8 cellular contexts compared by ENCODE assay signal in the genomic region with DNA sequence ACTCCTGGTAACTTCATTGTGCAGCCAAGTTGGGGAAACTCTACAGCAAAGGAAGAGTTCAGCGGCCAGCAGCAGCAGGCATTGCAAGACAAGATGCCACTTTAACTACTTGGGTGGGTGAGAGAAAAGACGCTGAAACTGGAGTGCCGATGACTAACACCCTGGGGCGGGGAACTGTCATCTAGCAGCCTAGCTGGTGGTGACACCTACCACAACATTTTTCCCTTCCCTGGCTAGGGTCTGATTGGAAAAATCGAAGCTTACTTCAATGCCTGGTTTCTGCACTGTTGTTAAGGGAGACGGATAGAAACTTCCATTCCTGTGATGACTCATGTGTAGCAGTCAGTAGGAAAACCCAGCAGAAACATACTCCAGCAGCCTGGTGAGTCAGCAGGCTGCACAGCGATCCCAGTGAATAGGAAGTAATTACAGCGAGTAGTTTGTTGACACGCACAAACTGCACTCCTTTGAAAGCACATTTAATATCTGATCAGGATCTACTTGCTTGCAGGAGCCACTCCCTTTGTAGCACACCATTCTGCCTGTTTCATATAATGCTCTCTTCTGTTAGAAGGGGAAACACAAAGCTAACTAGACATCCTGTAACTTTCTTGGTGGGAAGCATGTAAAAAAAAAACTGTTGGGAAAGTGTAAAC.
DNase-seq lines count a peak whose midpoint lies in the region; ATAC-seq and TF ChIP-seq lines count a peak whose summit lies in the region.

No MANE protein-coding gene starts in this region.

- H3K9me3 ChIP-seq in liver (ENCODE audit: control insufficient read depth in 4 of 4, low read length in 3 of 4): no peaks in the 10 kb centered on the region

- no peaks in the 10 kb centered on the region for H3K27me3 ChIP-seq in dorsolateral prefrontal cortex
- H3K27me3 ChIP-seq in liver (ENCODE audit: control insufficient read depth in 4 of 4, insufficient read depth in 4 of 4, low read length in 3 of 4): no peaks in the 10 kb centered on the region

- peak overlapping the region; percentile 58 to 99 (median 96) for H3K27ac ChIP-seq in dorsolateral prefrontal cortex
- H3K27ac ChIP-seq in liver (ENCODE audit: low read depth in 1 of 2, low read length in 2 of 2): peak overlapping the region; percentile 64 to 66

- 2% methylated on average over 9 of the region's 9 CpGs for WGBS in liver

- H3K4me1 ChIP-seq in liver (ENCODE audit: control insufficient read depth in 4 of 4, insufficient read depth in 4 of 4, low read length in 3 of 4): peaks cover 5 to 27% (median 23%) of the 10 kb centered on the region in 4 donors

- intact Hi-C loops in dorsolateral prefrontal cortex (cut with DNase I): loop anchor here (2.0 to 10.0 kb wide), 3 partner anchors 56 to 97 kb away; a partner anchor contains a TSS

- ATAC-seq in HG03342 (IDR thresholded peaks at IDR 0.05; ENCODE audit: unreplicated experiment) (peak; percentile 34), GM19395 (IDR thresholded peaks at IDR 0.05; ENCODE audit: unreplicated experiment) (no peak)

- no peaks in the 10 kb centered on the region for H3K36me3 ChIP-seq in liver (ENCODE audit: control insufficient read depth in 4 of 4, insufficient read depth in 3 of 4, low read depth in 1 of 4, low read length in 3 of 4)

- H3K4me3 ChIP-seq in dorsolateral prefrontal cortex (peak overlapping the region; percentile 73 to 100 (median 93)), liver (ENCODE audit: low read depth in 1 of 3, low read length in 3 of 3) (peak overlapping the region in 2 of 3 donors; percentile 92 to 96)

- peak; percentile 18 to 35 for TF ChIP-seq RAD21 in liver (IDR thresholded peaks at IDR 0.05)

- DNase-seq in EL (peak; percentile 95), NCI-H526 treated with DMSO at 0.1 percent for 48 hours (lab: John Stamatoyannopoulos, UW) (peak; percentile 23), dorsolateral prefrontal cortex (peak in 9 of 10 donors; percentile 49 to 85 (median 75))
- peak; percentile 75 to 82 for DNase-seq in activated CD4-positive, alpha-beta T cell treated with anti-CD3 and anti-CD28 coated beads, Interleukin-2, amount 50 U/mL, for 48 hours
- peak; percentile 74 to 79 for DNase-seq in stimulated activated CD4-positive, alpha-beta T cell treated with anti-CD3 and anti-CD28 coated beads, Interleukin-2, amount 100 ng/mL, for 24 hours

- TF ChIP-seq CTCF in dorsolateral prefrontal cortex (IDR thresholded peaks at IDR 0.05 in 54 of 56, conservative IDR thresholded peaks at IDR 0.05 in 2 of 56; ENCODE audit: low read depth in 1 of 56, partially characterized antibody in 56 of 56) (peak in 12 of 56 donors; percentile 8 to 40 (median 23)), liver (IDR thresholded peaks at IDR 0.05; ENCODE audit: low read depth, low read length, missing input control) (no peak)

- H3K9ac ChIP-seq in liver (ENCODE audit: low read depth in 1 of 2, low read length in 2 of 2): peak overlapping the region in 1 of 2 donors; percentile 92

TF ChIP-seq in liver, 16 proteins besides CTCF, POLR2A, EP300 and RAD21:
- no peak for TF ChIP-seq TAF1 (conservative IDR thresholded peaks at IDR 0.05)
- peak in 1 of 2 donors; percentile 28 for TF ChIP-seq EGR1 (IDR thresholded peaks at IDR 0.05; ENCODE audit: low read depth in 2 of 2)
- peak; percentile 46 for TF ChIP-seq FOXA2 (IDR thresholded peaks at IDR 0.05)
- TF ChIP-seq, protein P1, sequence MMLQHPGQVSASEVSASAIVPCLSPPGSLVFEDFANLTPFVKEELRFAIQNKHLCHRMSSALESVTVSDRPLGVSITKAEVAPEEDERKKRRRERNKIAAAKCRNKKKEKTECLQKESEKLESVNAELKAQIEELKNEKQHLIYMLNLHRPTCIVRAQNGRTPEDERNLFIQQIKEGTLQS (IDR thresholded peaks at IDR 0.05): peak; percentile 91
- TF ChIP-seq, protein P2, sequence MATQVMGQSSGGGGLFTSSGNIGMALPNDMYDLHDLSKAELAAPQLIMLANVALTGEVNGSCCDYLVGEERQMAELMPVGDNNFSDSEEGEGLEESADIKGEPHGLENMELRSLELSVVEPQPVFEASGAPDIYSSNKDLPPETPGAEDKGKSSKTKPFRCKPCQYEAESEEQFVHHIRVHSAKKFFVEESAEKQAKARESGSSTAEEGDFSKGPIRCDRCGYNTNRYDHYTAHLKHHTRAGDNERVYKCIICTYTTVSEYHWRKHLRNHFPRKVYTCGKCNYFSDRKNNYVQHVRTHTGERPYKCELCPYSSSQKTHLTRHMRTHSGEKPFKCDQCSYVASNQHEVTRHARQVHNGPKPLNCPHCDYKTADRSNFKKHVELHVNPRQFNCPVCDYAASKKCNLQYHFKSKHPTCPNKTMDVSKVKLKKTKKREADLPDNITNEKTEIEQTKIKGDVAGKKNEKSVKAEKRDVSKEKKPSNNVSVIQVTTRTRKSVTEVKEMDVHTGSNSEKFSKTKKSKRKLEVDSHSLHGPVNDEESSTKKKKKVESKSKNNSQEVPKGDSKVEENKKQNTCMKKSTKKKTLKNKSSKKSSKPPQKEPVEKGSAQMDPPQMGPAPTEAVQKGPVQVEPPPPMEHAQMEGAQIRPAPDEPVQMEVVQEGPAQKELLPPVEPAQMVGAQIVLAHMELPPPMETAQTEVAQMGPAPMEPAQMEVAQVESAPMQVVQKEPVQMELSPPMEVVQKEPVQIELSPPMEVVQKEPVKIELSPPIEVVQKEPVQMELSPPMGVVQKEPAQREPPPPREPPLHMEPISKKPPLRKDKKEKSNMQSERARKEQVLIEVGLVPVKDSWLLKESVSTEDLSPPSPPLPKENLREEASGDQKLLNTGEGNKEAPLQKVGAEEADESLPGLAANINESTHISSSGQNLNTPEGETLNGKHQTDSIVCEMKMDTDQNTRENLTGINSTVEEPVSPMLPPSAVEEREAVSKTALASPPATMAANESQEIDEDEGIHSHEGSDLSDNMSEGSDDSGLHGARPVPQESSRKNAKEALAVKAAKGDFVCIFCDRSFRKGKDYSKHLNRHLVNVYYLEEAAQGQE (IDR thresholded peaks at IDR 0.05): no peak
- TF ChIP-seq HNF4G (IDR thresholded peaks at IDR 0.05): no peak
- TF ChIP-seq FOXA1 (IDR thresholded peaks at IDR 0.05): no peak
- peak in 1 of 2 donors; percentile 29 for TF ChIP-seq HNF4A (conservative IDR thresholded peaks at IDR 0.05)
- TF ChIP-seq, protein P3, sequence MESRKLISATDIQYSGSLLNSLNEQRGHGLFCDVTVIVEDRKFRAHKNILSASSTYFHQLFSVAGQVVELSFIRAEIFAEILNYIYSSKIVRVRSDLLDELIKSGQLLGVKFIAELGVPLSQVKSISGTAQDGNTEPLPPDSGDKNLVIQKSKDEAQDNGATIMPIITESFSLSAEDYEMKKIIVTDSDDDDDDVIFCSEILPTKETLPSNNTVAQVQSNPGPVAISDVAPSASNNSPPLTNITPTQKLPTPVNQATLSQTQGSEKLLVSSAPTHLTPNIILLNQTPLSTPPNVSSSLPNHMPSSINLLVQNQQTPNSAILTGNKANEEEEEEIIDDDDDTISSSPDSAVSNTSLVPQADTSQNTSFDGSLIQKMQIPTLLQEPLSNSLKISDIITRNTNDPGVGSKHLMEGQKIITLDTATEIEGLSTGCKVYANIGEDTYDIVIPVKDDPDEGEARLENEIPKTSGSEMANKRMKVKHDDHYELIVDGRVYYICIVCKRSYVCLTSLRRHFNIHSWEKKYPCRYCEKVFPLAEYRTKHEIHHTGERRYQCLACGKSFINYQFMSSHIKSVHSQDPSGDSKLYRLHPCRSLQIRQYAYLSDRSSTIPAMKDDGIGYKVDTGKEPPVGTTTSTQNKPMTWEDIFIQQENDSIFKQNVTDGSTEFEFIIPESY (IDR thresholded peaks at IDR 0.05): no peak
- TF ChIP-seq NR2F2 (IDR thresholded peaks at IDR 0.05): no peak
- peak; percentile 99 to 100 for TF ChIP-seq JUND (IDR thresholded peaks at IDR 0.05)
- TF ChIP-seq, protein P4, sequence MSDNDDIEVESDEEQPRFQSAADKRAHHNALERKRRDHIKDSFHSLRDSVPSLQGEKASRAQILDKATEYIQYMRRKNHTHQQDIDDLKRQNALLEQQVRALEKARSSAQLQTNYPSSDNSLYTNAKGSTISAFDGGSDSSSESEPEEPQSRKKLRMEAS (IDR thresholded peaks at IDR 0.05): peak; percentile 68
- TF ChIP-seq GABPA (IDR thresholded peaks at IDR 0.05 in 1 of 2, conservative IDR thresholded peaks at IDR 0.05 in 1 of 2): no peak
- peak in 1 of 2 donors; percentile 62 for TF ChIP-seq RXRA (IDR thresholded peaks at IDR 0.05)
- peak; percentile 30 for TF ChIP-seq SP1 (IDR thresholded peaks at IDR 0.05)
- TF ChIP-seq YY1 (IDR thresholded peaks at IDR 0.05): peak; percentile 85

Comparison
In these comparisons a context has a peak if more than half of its experiments do, and no peak if none do; other contexts are left out.
1. DNase-seq: peak in every context shown above with its lines; median percentile 95 in EL; 78 in activated CD4-positive, alpha-beta T cell treated with anti-CD3 and anti-CD28 coated beads, Interleukin-2, amount 50 U/mL, for 48 hours; 76 in stimulated activated CD4-positive, alpha-beta T cell treated with anti-CD3 and anti-CD28 coated beads, Interleukin-2, amount 100 ng/mL, for 24 hours; 75 in dorsolateral prefrontal cortex; 23 in NCI-H526 treated with DMSO at 0.1 percent for 48 hours.